In genomic region chr2:54957321-54957999, GRCh38 we compare ENCODE assay signal across 20 cellular contexts.
DNase-seq lines count a peak whose midpoint lies in the region; ATAC-seq and TF ChIP-seq lines count a peak whose summit lies in the region.
"Had no signal": no experiment of that assay in that cellular context is flagged by ENCODE, and none has a peak within 500 bp of the region (broad histone marks: within the 10 kb centered on the region; RNA-seq: fewer than 3 reads in every experiment).

No MANE protein-coding gene starts in this region.

- H3K27me3 ChIP-seq in IMR-90 (ENCODE audit: control insufficient read depth, insufficient read depth, low read length) (no peaks in the 10 kb centered on the region), dorsolateral prefrontal cortex (no peaks in the 10 kb centered on the region)
- H3K27me3 ChIP-seq: adrenal gland, gastrocnemius medialis had no signal

- BruUV-seq in IMR-90 (replicated peaks; lab: Mats Ljungman, UMichigan) = no TSS peak

- no peak overlapping the region for H2BK5ac ChIP-seq in IMR-90 (ENCODE audit: low read depth, low read length, poor library complexity, severe bottlenecking)

- WGBS in IMR-90 (ENCODE audit: extremely low coverage in 2 of 2, insufficient read length in 1 of 2), 2 experiments = 90% methylated on average over 12 of the region's 18 CpGs; no CpG with 5 or more reads in 1 of the 2 experiments

- no peak overlapping the region for H3K56ac ChIP-seq in IMR-90 (ENCODE audit: extremely low read depth, insufficient read depth, low read length)

- intact Hi-C loops in IMR-90 (cut with micrococcal nuclease) (loop anchor here (1.0 kb wide), 1 partner anchor 59 kb away; no protein-coding TSS in a partner anchor), dorsolateral prefrontal cortex (cut with DNase I) (no loop called here)

- H2AK5ac ChIP-seq in IMR-90 (ENCODE audit: low read depth, low read length) = 0 out of 2 replicates have a peak overlapping the region, but pooled peaks have one; percentile 9

- no peak for TF ChIP-seq RAD21 in IMR-90 (IDR thresholded peaks at IDR 0.05; ENCODE audit: low read length)

- no peak overlapping the region for H3K14ac ChIP-seq in IMR-90 (replicated peaks; ENCODE audit: low read depth, low read length)

- peaks cover 9% of the 10 kb centered on the region for H3K9me1 ChIP-seq in IMR-90 (ENCODE audit: insufficient read depth, low read length)

- H2AK9ac ChIP-seq in IMR-90 (replicated peaks; ENCODE audit: low read depth, low read length, poor library complexity) = no peak overlapping the region

- no peaks in the 10 kb centered on the region for H4K20me1 ChIP-seq in IMR-90 (ENCODE audit: insufficient read depth, low read length)

- no peak overlapping the region for H2BK20ac ChIP-seq in IMR-90 (ENCODE audit: low read depth, low read length)

- H3K27ac ChIP-seq in IMR-90 (ENCODE audit: insufficient read depth, low read length) (no peak overlapping the region), dorsolateral prefrontal cortex (peak overlapping the region in 1 of 59 donors; percentile 38), coronary artery (no peak overlapping the region)
- H3K27ac ChIP-seq: adrenal gland, gastrocnemius medialis, psoas muscle had no signal

- H3K4me3 ChIP-seq in IMR-90 (ENCODE audit: insufficient read depth, low read depth, low read length) (no peak overlapping the region), dorsolateral prefrontal cortex (no peak overlapping the region), coronary artery (no peak overlapping the region)
- H3K4me3 ChIP-seq: adrenal gland, gastrocnemius medialis, PC-9, psoas muscle had no signal

- H3K79me1 ChIP-seq in IMR-90 (ENCODE audit: low read depth in 1 of 2, low read length in 2 of 2) = peaks cover 0 to 4% of the 10 kb centered on the region in 2 experiments; a peak in 1 of 4 replicates

- no peak overlapping the region for H2BK15ac ChIP-seq in IMR-90 (ENCODE audit: low read depth, low read length)

- H2BK120ac ChIP-seq in IMR-90 (ENCODE audit: low read depth, low read length) = no peak overlapping the region

- no peak overlapping the region for H4K91ac ChIP-seq in IMR-90 (ENCODE audit: insufficient read depth, low read depth, low read length)

- in situ Hi-C loops in IMR-90 (cut with MboI; ENCODE audit: low sequenced_read_pairs) = no loop called here

- POLR2A ChIA-PET in IMR-90 (lab: Charles Lee; ENCODE audit: unreplicated experiment) = no interaction called here

- H2AFZ ChIP-seq in IMR-90 (replicated peaks; ENCODE audit: low read length, poor library complexity) = no peak overlapping the region
- H2AFZ ChIP-seq: PC-9 had no signal

- H3K36me3 ChIP-seq in IMR-90 (ENCODE audit: control insufficient read depth, insufficient read depth, low read length) = no peaks in the 10 kb centered on the region
- H3K36me3 ChIP-seq: adrenal gland, gastrocnemius medialis had no signal

- H3K4me2 ChIP-seq in IMR-90 (ENCODE audit: low read depth, low read length) = no peak overlapping the region
- H3K4me2 ChIP-seq: PC-9 had no signal

- ATAC-seq in IMR-90 (ENCODE audit: low read depth) = no peak
- ATAC-seq: gastrocnemius medialis, HCT116, psoas muscle, SK-N-SH treated with all-trans-retinoic acid at 6 μM for 48 hours had no signal

- peaks cover 2% of the 10 kb centered on the region for H3K4me1 ChIP-seq in IMR-90 (ENCODE audit: control insufficient read depth, insufficient read depth, low read length)
- H3K4me1 ChIP-seq: adrenal gland, psoas muscle had no signal

- TF ChIP-seq CTCF in IMR-90 (conservative IDR thresholded peaks at IDR 0.05; ENCODE audit: low read depth, low read length) (no peak), dorsolateral prefrontal cortex (IDR thresholded peaks at IDR 0.05 in 54 of 56, conservative IDR thresholded peaks at IDR 0.05 in 2 of 56; ENCODE audit: low read depth in 1 of 56, partially characterized antibody in 56 of 56) (no peak), coronary artery (IDR thresholded peaks at IDR 0.05) (no peak)

- TF ChIP-seq POLR2A in IMR-90 (IDR thresholded peaks at IDR 0.05; ENCODE audit: low read depth, low read length) = no peak

- H3K9me3 ChIP-seq in IMR-90 (ENCODE audit: control insufficient read depth, insufficient read depth, low read length) = no peaks in the 10 kb centered on the region
- H3K9me3 ChIP-seq: adrenal gland, gastrocnemius medialis, psoas muscle had no signal

- H4K8ac ChIP-seq in IMR-90 (ENCODE audit: low read depth in 2 of 2, low read length in 2 of 2) = no peak overlapping the region

- H3K4ac ChIP-seq in IMR-90 (ENCODE audit: low read depth, low read length) = no peak overlapping the region

- CTCF ChIA-PET in IMR-90 (lab: Yijun Ruan, JAX) = no interaction called here

- no peak overlapping the region for H4K5ac ChIP-seq in IMR-90 (ENCODE audit: low read depth, low read length)

- H3K23ac ChIP-seq in IMR-90 (ENCODE audit: low read depth, low read length) = no peak overlapping the region

- dilution Hi-C loops in IMR-90 (cut with HindIII; ENCODE audit: low sequenced_read_pairs, unreplicated experiment) = no loop called here

- DNase-seq in COR-L47 (lab: John Stamatoyannopoulos, UW) (peak; percentile 52), IMR-90 (no peak), NCI-H524 (lab: John Stamatoyannopoulos, UW) (peak; percentile 44 to 78), iPS-NIHi7 (ENCODE audit: extremely low spot score) (peak; percentile 46), dorsolateral prefrontal cortex (no peak), coronary artery (ENCODE audit: low spot score) (no peak), kidney glomerular epithelial cell (lab: John Stamatoyannopoulos, UW) (no peak)
- DNase-seq: activated CD4-positive, alpha-beta T cell treated with anti-CD3 and anti-CD28 coated beads for 4 hours; activated effector memory CD4-positive, alpha-beta T cell treated with Interleukin-2 at 50 U/mL for 16 hours; adrenal gland; gastrocnemius medialis; KBM-7; MV-4-11; NCI-H446; PC-9; psoas muscle; small intestine; stimulated activated CD4-positive, alpha-beta T cell treated with anti-CD3 and anti-CD28 coated beads, Interleukin-4, amount 100 ng/mL, for 4 hours had no signal

- H3K18ac ChIP-seq in IMR-90 (ENCODE audit: low read depth, low read length) = no peak overlapping the region

- H3K9ac ChIP-seq in IMR-90 (ENCODE audit: low read depth, low read length) = no peak overlapping the region

TF ChIP-seq in IMR-90, 13 proteins besides CTCF, POLR2A, EP300 and RAD21:
- TF ChIP-seq CEBPB (IDR thresholded peaks at IDR 0.05; ENCODE audit: low read depth, low read length) = no peak
- TF ChIP-seq SMC3 (IDR thresholded peaks at IDR 0.05; ENCODE audit: low read depth, low read length) = no peak
- TF ChIP-seq USF2 (IDR thresholded peaks at IDR 0.05; ENCODE audit: low read depth, low read length) = no peak
- TF ChIP-seq ELK1 (IDR thresholded peaks at IDR 0.05; ENCODE audit: borderline replicate concordance, low read depth, low read length) = no peak
- no peak for TF ChIP-seq MAFK (IDR thresholded peaks at IDR 0.05; ENCODE audit: low read depth, low read length)
- no peak for TF ChIP-seq RFX5 (IDR thresholded peaks at IDR 0.05; ENCODE audit: low read depth, low read length)
- no peak for TF ChIP-seq MXI1 (IDR thresholded peaks at IDR 0.05; ENCODE audit: borderline replicate concordance, low read depth, low read length)
- no peak for TF ChIP-seq NFE2L2 (IDR thresholded peaks at IDR 0.05; ENCODE audit: low read depth, low read length)
- TF ChIP-seq MAZ (IDR thresholded peaks at IDR 0.05; ENCODE audit: borderline replicate concordance, low read depth, low read length) = no peak
- no peak for TF ChIP-seq FOS (IDR thresholded peaks at IDR 0.05; ENCODE audit: low read depth, low read length)
- no peak for TF ChIP-seq RCOR1 (IDR thresholded peaks at IDR 0.05; ENCODE audit: insufficient replicate concordance, low read length)
- no peak for TF ChIP-seq CHD1 (IDR thresholded peaks at IDR 0.05; ENCODE audit: low read depth, low read length)
- TF ChIP-seq BHLHE40 (IDR thresholded peaks at IDR 0.05; ENCODE audit: low read depth, low read length) = no peak

Comparison
In these comparisons a context has a peak if more than half of its experiments do, and no peak if none do; other contexts are left out.
1. DNase-seq: peak in COR-L47 (single experiment), NCI-H524 (2 of 2) and iPS-NIHi7 (single experiment); none in IMR-90 (single experiment), dorsolateral prefrontal cortex (0 of 10), coronary artery (single experiment) and kidney glomerular epithelial cell (single experiment).